Comparison of ENCODE assay signal across 37 cellular contexts in genomic region chr10:37572206-37572605, GRCh38.
"Had no signal": no experiment of that assay in that cellular context is flagged by ENCODE, and none has a peak within 500 bp of the region (broad histone marks: within the 10 kb centered on the region; RNA-seq: fewer than 3 reads in every experiment).

No MANE protein-coding gene starts in this region.

- FAIRE-seq: colon, endometrium, endothelial cell of umbilical vein, frontal cortex had no signal

- H3K4me1 ChIP-seq: body of pancreas, esophagus squamous epithelium had no signal

- H3K27ac ChIP-seq: adrenal gland, body of pancreas, epithelial cell of prostate, esophagus squamous epithelium had no signal

- H3K27me3 ChIP-seq: adrenal gland, body of pancreas, esophagus squamous epithelium had no signal

- H3K4me3 Mint-ChIP-seq: activated CD4-positive, alpha-beta memory T cell treated with anti-CD3 and anti-CD28 coated beads for 36 hours; activated CD4-positive, alpha-beta T cell treated with anti-CD3 and anti-CD28 coated beads for 36 hours; activated CD4-positive, alpha-beta T cell treated with anti-CD3 and anti-CD28 coated beads, Interleukin-2, amount 10 ng/mL, durations not matched to agents 24 days and 14 days; activated CD8-positive, alpha-beta memory T cell treated with anti-CD3 and anti-CD28 coated beads, Interleukin-2, amount 10 ng/mL, durations not matched to agents 7 days and 5 days; activated CD8-positive, alpha-beta T cell treated with anti-CD3 and anti-CD28 coated beads, Interleukin-2, amount 10 ng/mL, durations not matched to agents 7 days and 5 days; activated naive CD4-positive, alpha-beta T cell treated with anti-CD3 and anti-CD28 coated beads for 36 hours; activated naive CD4-positive, alpha-beta T cell treated with anti-CD3 and anti-CD28 coated beads, Interleukin-2, amount 50 U/mL, for 24 hours; activated naive CD8-positive, alpha-beta T cell treated with anti-CD3 and anti-CD28 coated beads for 36 hours; activated naive CD8-positive, alpha-beta T cell treated with anti-CD3 and anti-CD28 coated beads, Interleukin-2, amount 50 U/mL, for 24 hours; activated T-helper 1 cell treated with anti-CD3 and anti-CD28 coated beads, Interleukin-12 subunit alpha, Interleukin-12 subunit beta, Interleukin-2, Interleukin-4 antibody, amounts not matched to agents 30 ng/mL and 10 ng/mL and 1 ng/mL, durations not matched to agents 14 hours and 24 hours and 36 hours; effector memory CD8-positive, alpha-beta T cell; T-helper 17 cell; T-helper 2 cell treated with Interferon-gamma antibody and Interleukin-4, amounts not matched to agents 5 μg/mL and 100 μg/mL, for 36 hours had no signal

- DNase-seq: activated CD4-positive, alpha-beta memory T cell treated with anti-CD3 and anti-CD28 coated beads for 36 hours; activated CD4-positive, alpha-beta T cell treated with anti-CD3 and anti-CD28 coated beads for 36 hours; activated CD4-positive, alpha-beta T cell treated with anti-CD3 and anti-CD28 coated beads, Interleukin-2, amount 10 ng/mL, durations not matched to agents 24 days and 14 days; activated CD4-positive, CD25-positive, alpha-beta regulatory T cell; activated CD4-positive, CD25-positive, alpha-beta regulatory T cell treated with anti-CD3 and anti-CD28 coated beads, Interleukin-2, amount 50 U/mL, for 72 hours; activated CD8-positive, alpha-beta memory T cell treated with anti-CD3 and anti-CD28 coated beads, Interleukin-2, amount 10 ng/mL, durations not matched to agents 7 days and 5 days; activated CD8-positive, alpha-beta memory T cell treated with anti-CD3 and anti-CD28 coated beads, Interleukin-2, amount 50 U/mL, for 4 hours; activated CD8-positive, alpha-beta T cell treated with anti-CD3 and anti-CD28 coated beads, Interleukin-2, amount 10 ng/mL, durations not matched to agents 7 days and 5 days; activated effector memory CD4-positive, alpha-beta T cell treated with anti-CD3 and anti-CD28 coated beads, Interleukin-2, amount 50 U/mL, for 16 hours; activated naive CD4-positive, alpha-beta T cell treated with anti-CD3 and anti-CD28 coated beads for 36 hours; activated naive CD8-positive, alpha-beta T cell treated with anti-CD3 and anti-CD28 coated beads for 36 hours; activated naive CD8-positive, alpha-beta T cell treated with anti-CD3 and anti-CD28 coated beads, Interleukin-2, amount 50 U/mL, for 24 hours; activated T-cell treated with anti-CD3 and anti-CD28 coated beads, Interleukin-2, amount 50 U/mL, for 1 hour; activated T-cell treated with anti-CD3 and anti-CD28 coated beads, Interleukin-2, amount 50 U/mL, for 48 hours; amygdala; aorta; body of pancreas; caudate nucleus; cortex of kidney; dermis blood vessel endothelial cell; effector CD4-positive, alpha-beta T cell; effector memory CD8-positive, alpha-beta T cell; esophagus squamous epithelium; glutamatergic neuron; T-helper 1 cell; T-helper 17 cell; T1000 had no signal

- ATAC-seq: activated CD4-positive, alpha-beta T cell treated with anti-CD3 and anti-CD28 coated beads for 36 hours; activated CD8-positive, alpha-beta memory T cell treated with anti-CD3 and anti-CD28 coated beads, Interleukin-2, amount 10 ng/mL, durations not matched to agents 7 days and 5 days; activated CD8-positive, alpha-beta T cell treated with anti-CD3 and anti-CD28 coated beads, Interleukin-2, amount 10 ng/mL, durations not matched to agents 7 days and 5 days; activated naive CD8-positive, alpha-beta T cell treated with anti-CD3 and anti-CD28 coated beads, Interleukin-2, amount 50 U/mL, for 24 hours; body of pancreas; effector memory CD8-positive, alpha-beta T cell; T-helper 17 cell had no signal

- H3K27ac Mint-ChIP-seq: activated CD4-positive, alpha-beta memory T cell treated with anti-CD3 and anti-CD28 coated beads for 36 hours; activated CD4-positive, alpha-beta T cell treated with anti-CD3 and anti-CD28 coated beads for 36 hours; activated CD4-positive, alpha-beta T cell treated with anti-CD3 and anti-CD28 coated beads, Interleukin-2, amount 10 ng/mL, durations not matched to agents 24 days and 14 days; activated CD8-positive, alpha-beta memory T cell treated with anti-CD3 and anti-CD28 coated beads, Interleukin-2, amount 10 ng/mL, durations not matched to agents 7 days and 5 days; activated CD8-positive, alpha-beta T cell treated with anti-CD3 and anti-CD28 coated beads, Interleukin-2, amount 10 ng/mL, durations not matched to agents 7 days and 5 days; activated naive CD4-positive, alpha-beta T cell treated with anti-CD3 and anti-CD28 coated beads for 36 hours; activated naive CD4-positive, alpha-beta T cell treated with anti-CD3 and anti-CD28 coated beads, Interleukin-2, amount 50 U/mL, for 24 hours; activated naive CD8-positive, alpha-beta T cell treated with anti-CD3 and anti-CD28 coated beads for 36 hours; activated naive CD8-positive, alpha-beta T cell treated with anti-CD3 and anti-CD28 coated beads, Interleukin-2, amount 50 U/mL, for 24 hours; activated T-helper 1 cell treated with anti-CD3 and anti-CD28 coated beads, Interleukin-12 subunit alpha, Interleukin-12 subunit beta, Interleukin-2, Interleukin-4 antibody, amounts not matched to agents 30 ng/mL and 10 ng/mL and 1 ng/mL, durations not matched to agents 14 hours and 24 hours and 36 hours; activated T-helper 2 cell treated with anti-CD3 and anti-CD28 coated beads, Interferon-gamma antibody, Interleukin-2, Interleukin-4, amounts not matched to agents 10 μg/mL and 5 μg/mL and 100 μg/mL, durations not matched to agents 14 hours and 24 hours and 36 hours; effector memory CD8-positive, alpha-beta T cell; T-helper 17 cell; T-helper 2 cell treated with Interferon-gamma antibody and Interleukin-4, amounts not matched to agents 5 μg/mL and 100 μg/mL, for 36 hours had no signal

- H3K27me3 Mint-ChIP-seq: activated CD4-positive, alpha-beta memory T cell treated with anti-CD3 and anti-CD28 coated beads for 36 hours; activated CD4-positive, alpha-beta T cell treated with anti-CD3 and anti-CD28 coated beads for 36 hours; activated CD4-positive, alpha-beta T cell treated with anti-CD3 and anti-CD28 coated beads, Interleukin-2, amount 10 ng/mL, durations not matched to agents 24 days and 14 days; activated CD8-positive, alpha-beta memory T cell treated with anti-CD3 and anti-CD28 coated beads, Interleukin-2, amount 10 ng/mL, durations not matched to agents 7 days and 5 days; activated naive CD8-positive, alpha-beta T cell treated with anti-CD3 and anti-CD28 coated beads for 36 hours; activated naive CD8-positive, alpha-beta T cell treated with anti-CD3 and anti-CD28 coated beads, Interleukin-2, amount 50 U/mL, for 24 hours; effector memory CD8-positive, alpha-beta T cell; T-helper 17 cell had no signal

- H3K4me1 Mint-ChIP-seq: activated CD4-positive, alpha-beta T cell treated with anti-CD3 and anti-CD28 coated beads for 36 hours; activated CD4-positive, alpha-beta T cell treated with anti-CD3 and anti-CD28 coated beads, Interleukin-2, amount 10 ng/mL, durations not matched to agents 24 days and 14 days; activated CD8-positive, alpha-beta memory T cell treated with anti-CD3 and anti-CD28 coated beads, Interleukin-2, amount 10 ng/mL, durations not matched to agents 7 days and 5 days; activated naive CD4-positive, alpha-beta T cell treated with anti-CD3 and anti-CD28 coated beads, Interleukin-2, amount 50 U/mL, for 24 hours; activated naive CD8-positive, alpha-beta T cell treated with anti-CD3 and anti-CD28 coated beads for 36 hours; activated naive CD8-positive, alpha-beta T cell treated with anti-CD3 and anti-CD28 coated beads, Interleukin-2, amount 50 U/mL, for 24 hours; T-helper 17 cell had no signal

- H3K36me3 Mint-ChIP-seq: activated CD4-positive, alpha-beta memory T cell treated with anti-CD3 and anti-CD28 coated beads for 36 hours; activated CD8-positive, alpha-beta memory T cell treated with anti-CD3 and anti-CD28 coated beads, Interleukin-2, amount 10 ng/mL, durations not matched to agents 7 days and 5 days; activated naive CD4-positive, alpha-beta T cell treated with anti-CD3 and anti-CD28 coated beads, Interleukin-2, amount 50 U/mL, for 24 hours; activated naive CD8-positive, alpha-beta T cell treated with anti-CD3 and anti-CD28 coated beads for 36 hours had no signal
